In the genomic region with DNA sequence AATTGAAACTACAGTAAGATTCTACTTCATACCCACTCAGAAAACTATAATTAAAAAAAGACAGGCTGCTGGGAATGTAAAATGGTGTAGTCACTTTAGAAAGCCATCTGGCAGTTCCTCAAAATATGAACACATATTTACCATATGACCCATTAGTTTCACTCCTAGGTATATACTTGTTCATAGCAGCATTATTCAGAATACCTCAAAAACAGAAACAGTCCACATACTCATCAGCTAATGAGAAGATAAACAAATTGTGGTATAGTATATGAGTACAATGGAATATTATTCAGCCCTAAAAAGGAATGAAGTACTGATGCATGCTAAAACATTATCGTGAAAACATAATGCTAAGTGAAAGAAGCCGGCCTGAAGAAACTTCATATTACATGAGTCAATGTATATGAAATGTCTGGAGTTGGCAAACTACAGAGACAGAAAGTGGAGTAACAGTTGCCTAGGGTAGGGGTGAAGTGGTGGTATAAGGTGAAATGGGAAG, we compare ENCODE assay signal across 12 cellular contexts. TPM values are rescaled to one million over a fixed set of nuclear protein-coding genes. Genes with fewer than 3 reads are reported as not detected.
"Had no signal": no experiment of that assay in that cellular context is flagged by ENCODE, and none has a peak within 500 bp of the region (broad histone marks: within the 10 kb centered on the region; RNA-seq: fewer than 3 reads in every experiment).

No MANE protein-coding gene starts in this region.

- H3K27ac ChIP-seq: GM23248, KMS-11 had no signal

- FAIRE-seq: HTR-8/SVneo had no signal

- H3K4me2 ChIP-seq: KMS-11 had no signal

- DNase-seq: GM23248, GOT3, H9, HCEC 1CT, HFFc6, IMR-90, Karpas-422, KBM-7 had no signal

- H3K9ac ChIP-seq: GM23248, KMS-11 had no signal

- H3K4me3 ChIP-seq: GM23248 had no signal

- H2AFZ ChIP-seq: GM23248 had no signal

RNA-seq across cellular contexts. Expression of a gene that starts 29.4 kb away (rescaled TPM):
- total RNA-seq: GM23248, H4, H9, HFFc6, HT-29, IMR-90 had no signal
- polyA plus RNA-seq: GM23248, IMR-90 had no signal
